Comparison of ENCODE assay signal across 8 cellular contexts in genomic region chr10:72316748-72317435, GRCh38. TPM values are rescaled to one million over a fixed set of nuclear protein-coding genes. Genes with fewer than 3 reads are reported as not detected.
DNase-seq lines count a peak whose midpoint lies in the region; ATAC-seq, FAIRE-seq and TF ChIP-seq lines count a peak whose summit lies in the region.

No MANE protein-coding gene starts in this region.

- no peak for TF ChIP-seq POLR2A in A549 (IDR thresholded peaks at IDR 0.05; ENCODE audit: low read length)

- peaks cover 68% of the 10 kb centered on the region for H3K4me1 Mint-ChIP-seq in activated CD8-positive, alpha-beta T cell treated with anti-CD3 and anti-CD28 coated beads, Interleukin-2, amount 10 ng/mL, durations not matched to agents 7 days and 5 days (ENCODE audit: low read depth)

- H3K27me3 Mint-ChIP-seq in activated CD8-positive, alpha-beta T cell treated with anti-CD3 and anti-CD28 coated beads, Interleukin-2, amount 10 ng/mL, durations not matched to agents 7 days and 5 days (ENCODE audit: low read depth) = no peaks in the 10 kb centered on the region

- H3K36me3 Mint-ChIP-seq in activated CD8-positive, alpha-beta T cell treated with anti-CD3 and anti-CD28 coated beads, Interleukin-2, amount 10 ng/mL, durations not matched to agents 7 days and 5 days (ENCODE audit: low read depth) = peaks cover 8% of the 10 kb centered on the region

- no peak overlapping the region for H3K4me3 Mint-ChIP-seq in activated CD8-positive, alpha-beta T cell treated with anti-CD3 and anti-CD28 coated beads, Interleukin-2, amount 10 ng/mL, durations not matched to agents 7 days and 5 days

- H3K9me3 ChIP-seq in A549 = no peaks in the 10 kb centered on the region

- ATAC-seq in A549 (no peak), left colon (peak; percentile 44), HG02981 (IDR thresholded peaks at IDR 0.05; ENCODE audit: unreplicated experiment) (no peak)
- ATAC-seq in activated CD8-positive, alpha-beta T cell treated with anti-CD3 and anti-CD28 coated beads, Interleukin-2, amount 10 ng/mL, durations not matched to agents 7 days and 5 days = no peak

- CTCF ChIA-PET in A549 (lab: Yijun Ruan, JAX) = interaction anchor here (0.6 to 6.9 kb wide), 3 partner anchors 12 to 487 kb away, joined by 3 to 44 read pairs (median 15); no protein-coding TSS in a partner anchor
- CTCF ChIA-PET in activated CD8-positive, alpha-beta T cell treated with anti-CD3 and anti-CD28 coated beads, Interleukin-2, amount 10 ng/mL, durations not matched to agents 7 days and 5 days (lab: Charles Lee) = interaction anchor here (0.9 to 7.6 kb wide), 5 partner anchors 11 to 93 kb away, joined by 3 to 73 read pairs (median 4); partner anchors contain the start of gene DDIT4

- TF ChIP-seq EP300 in A549 (IDR thresholded peaks at IDR 0.05) = no peak

- peak overlapping the region; percentile 82 for H3K27ac Mint-ChIP-seq in activated CD8-positive, alpha-beta T cell treated with anti-CD3 and anti-CD28 coated beads, Interleukin-2, amount 10 ng/mL, durations not matched to agents 7 days and 5 days

- in situ Hi-C loops in KBM-7 (cut with MboI; ENCODE audit: low pct_unique_long_range_greater_than_20kb, low sequenced_read_pairs) = no loop called here

- intact Hi-C loops in left colon (cut with DNase I, micrococcal nuclease) = no loop called here

- no peaks in the 10 kb centered on the region for H3K9me3 Mint-ChIP-seq in activated CD8-positive, alpha-beta T cell treated with anti-CD3 and anti-CD28 coated beads, Interleukin-2, amount 10 ng/mL, durations not matched to agents 7 days and 5 days (ENCODE audit: insufficient read depth)

- no peak for FAIRE-seq in A549 (lab: Jason Lieb, UNC)

- H3K4me1 ChIP-seq in A549 = peaks cover 75% of the 10 kb centered on the region
- no peaks in the 10 kb centered on the region for H3K4me1 ChIP-seq in urinary bladder (ENCODE audit: insufficient read depth)

- no peak for TF ChIP-seq RAD21 in A549 (conservative IDR thresholded peaks at IDR 0.05 in 1 of 2, IDR thresholded peaks at IDR 0.05 in 1 of 2)

- no peak for TF ChIP-seq CTCF in A549 (IDR thresholded peaks at IDR 0.05)

- DNase-seq in A549 (ENCODE audit: low read depth in 1 of 2, low spot score in 1 of 2) = peak in 1 of 2 experiments; percentile 54
- peak; percentile 68 for DNase-seq in KBM-7
- DNase-seq in activated CD8-positive, alpha-beta T cell treated with anti-CD3 and anti-CD28 coated beads, Interleukin-2, amount 10 ng/mL, durations not matched to agents 7 days and 5 days = peak; percentile 60
- DNase-seq in left colon = peak; percentile 85 to 88
- DNase-seq in glomerular visceral epithelial cell (ENCODE audit: extremely low spot score) = no peak
- no peak for DNase-seq in NCI-H187 treated with DMSO at 0.1 percent for 48 hours (lab: John Stamatoyannopoulos, UW)

- POLR2A ChIA-PET in A549 (lab: Yijun Ruan, JAX) = interaction anchor here (2.3 kb wide), 1 partner anchor 19 kb away, joined by 16 read pairs; no protein-coding TSS in a partner anchor
- POLR2A ChIA-PET in activated CD8-positive, alpha-beta T cell treated with anti-CD3 and anti-CD28 coated beads, Interleukin-2, amount 10 ng/mL, durations not matched to agents 7 days and 5 days (lab: Charles Lee) = interaction anchor here (0.8 to 6.7 kb wide), 10 partner anchors 8 to 56 kb away, joined by 3 to 32 read pairs (median 4); partner anchors contain the start of gene DDIT4

- H3K4me3 ChIP-seq in A549 (no peak overlapping the region), urinary bladder (ENCODE audit: low read depth, low read length) (no peak overlapping the region)

- H3K27ac ChIP-seq in A549 (peak overlapping the region; percentile 98 to 99), urinary bladder (ENCODE audit: low read depth) (peak overlapping the region; percentile 39)

- H3K36me3 ChIP-seq in urinary bladder (ENCODE audit: insufficient read depth) = no peaks in the 10 kb centered on the region

- 68% methylated on average over 11 of the region's 12 CpGs for WGBS in A549 (ENCODE audit: missing lambda C conversion rate)
- 72% methylated on average over 12 of the region's 12 CpGs for WGBS in urinary bladder

- H3K4me2 ChIP-seq in A549 = peak overlapping the region; percentile 58

TF ChIP-seq in A549, 52 proteins besides CTCF, POLR2A, EP300 and RAD21:
- TF ChIP-seq PBX3 (IDR thresholded peaks at IDR 0.05) (no peak), RARB (CRISPR knock-in tag; IDR thresholded peaks at IDR 0.05) (no peak), RNF2 (IDR thresholded peaks at IDR 0.05; ENCODE audit: borderline replicate concordance, low read depth) (no peak), MAX (IDR thresholded peaks at IDR 0.05) (peak; percentile 61), CEBPB (IDR thresholded peaks at IDR 0.05) (peak in 1 of 2 experiments; percentile 64; a peak in 2 of 4 replicates), SMC3 (IDR thresholded peaks at IDR 0.05) (no peak), CBX2 (IDR thresholded peaks at IDR 0.05; ENCODE audit: borderline replicate concordance, low read depth) (no peak), NPAS2 (CRISPR knock-in tag; IDR thresholded peaks at IDR 0.05; ENCODE audit: borderline replicate concordance) (no peak), ZSCAN20 (CRISPR knock-in tag; IDR thresholded peaks at IDR 0.05) (0 out of 2 replicates have a peak, but pooled peaks have one; percentile 25), CBX8 (IDR thresholded peaks at IDR 0.05) (no peak), HOXB13 (CRISPR knock-in tag; IDR thresholded peaks at IDR 0.05; ENCODE audit: low read depth) (peak; percentile 81), ELK1 (IDR thresholded peaks at IDR 0.05; ENCODE audit: low read depth, low read length) (no peak), E2F6 (IDR thresholded peaks at IDR 0.05; ENCODE audit: borderline replicate concordance, low read depth) (peak; percentile 18; the same call in 1 of the 2 replicates)

RNA-seq across cellular contexts. Expression of gene DNAJB12, which starts 37.8 kb away (rescaled TPM):
- polyA plus RNA-seq in A549 (2011; rRNA removed) (21.5 and 24.4 TPM in 2 replicates), A549 (2017; fragmentation: RNase III; extraction: RNeasy Plus Mini Kit Qiagen cat#74134 plus additional on column Dnase treatment) (26.1 to 28.5 TPM (median 26.7 TPM) in 3 replicates), urinary bladder (26.7 TPM)
- 26.6 and 31.3 TPM in 2 replicates for polyA plus RNA-seq in A549 (2012; cell fraction: cytosol; rRNA removed)
- polyA plus RNA-seq in A549 (2012; cell fraction: nucleus; rRNA removed) = 46.2 and 51.4 TPM in 2 replicates
- 31.6 and 32.2 TPM in 2 replicates for polyA minus RNA-seq in A549 (2011; rRNA and poly(A)+ RNA removed)
- 10 to 100 TPM; 26.4 to 29.7 TPM for total RNA-seq in activated CD8-positive, alpha-beta T cell treated with anti-CD3 and anti-CD28 coated beads, Interleukin-2, amount 10 ng/mL, durations not matched to agents 7 days and 5 days
- total RNA-seq in left colon (10 to 100 TPM; 36.9 to 38.5 TPM), urinary bladder (21.9 TPM)

RNA-seq across cellular contexts. Expression of gene DDIT4, which starts 43.2 kb away (rescaled TPM):
- polyA plus RNA-seq in A549 (2011; rRNA removed) (329 and 392 TPM in 2 replicates), A549 (2017; fragmentation: RNase III; extraction: RNeasy Plus Mini Kit Qiagen cat#74134 plus additional on column Dnase treatment) (188 to 239 TPM (median 238 TPM) in 3 replicates), urinary bladder (277 TPM)
- polyA plus RNA-seq in A549 (2012; cell fraction: cytosol; rRNA removed) = 189 and 275 TPM in 2 replicates
- 368 and 387 TPM in 2 replicates for polyA plus RNA-seq in A549 (2012; cell fraction: nucleus; rRNA removed)
- polyA minus RNA-seq in A549 (2011; rRNA and poly(A)+ RNA removed) = 299 and 339 TPM in 2 replicates
- 100 to 1,000 TPM; 382 to 384 TPM for total RNA-seq in activated CD8-positive, alpha-beta T cell treated with anti-CD3 and anti-CD28 coated beads, Interleukin-2, amount 10 ng/mL, durations not matched to agents 7 days and 5 days
- total RNA-seq in left colon (100 to 1,000 TPM in 1 of 2 donors, 10 to 100 TPM in 1; 60.1 to 210 TPM), urinary bladder (137 TPM)

Comparison
In these comparisons a context has a peak if more than half of its experiments do, and no peak if none do; other contexts are left out.
1. DNase-seq: peak in KBM-7 (single experiment), activated CD8-positive, alpha-beta T cell treated with anti-CD3 and anti-CD28 coated beads, Interleukin-2, amount 10 ng/mL, durations not matched to agents 7 days and 5 days (single experiment) and left colon (2 of 2); none in glomerular visceral epithelial cell (single experiment) and NCI-H187 treated with DMSO at 0.1 percent for 48 hours (single experiment).